In the genomic region with DNA sequence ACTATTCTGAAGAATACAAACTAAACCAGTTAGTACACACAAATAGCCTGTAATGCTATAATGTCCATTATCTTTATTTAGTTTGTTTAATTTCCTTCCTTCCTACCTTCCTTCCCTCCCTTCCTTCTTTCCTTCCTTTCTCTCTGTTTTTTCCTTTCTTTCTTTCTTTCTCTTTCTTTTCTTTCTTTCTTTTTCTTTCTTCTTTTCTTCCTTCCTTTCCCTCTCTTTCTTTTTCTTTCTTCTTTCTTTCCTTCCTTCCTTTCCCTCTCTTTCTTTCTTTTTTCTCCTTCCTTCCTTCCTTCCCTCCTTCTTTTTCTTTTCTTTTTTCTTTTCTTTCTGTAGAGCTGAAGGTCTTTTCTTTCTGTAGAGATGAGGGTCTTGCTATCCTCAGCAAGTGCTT, we compare ENCODE assay signal across 23 cellular contexts.
DNase-seq lines count a peak whose midpoint lies in the region; ATAC-seq, FAIRE-seq and TF ChIP-seq lines count a peak whose summit lies in the region.
"Had no signal": no experiment of that assay in that cellular context is flagged by ENCODE, and none has a peak within 500 bp of the region (broad histone marks: within the 10 kb centered on the region; RNA-seq: fewer than 3 reads in every experiment).

No MANE protein-coding gene starts in this region.

- in situ Hi-C loops in HepG2 (cut with HindIII; ENCODE audit: extremely low pct_ligation_motif_present, low pct_unique_long_range_greater_than_20kb) = no loop called here
- in situ Hi-C loops in K562 (cut with MboI) = no loop called here

- POLR2A ChIA-PET in HepG2 (lab: Yijun Ruan, JAX) = no interaction called here
- POLR2A ChIA-PET in K562 (lab: Yijun Ruan, JAX) = interaction anchor here (0.6 kb wide), 1 partner anchor 891 kb away, joined by 3 read pairs; no protein-coding TSS in a partner anchor

- no peak overlapping the region for H3K9ac ChIP-seq in HepG2 (ENCODE audit: insufficient read depth, low read depth, low read length)
- no peak overlapping the region for H3K9ac ChIP-seq in K562 (ENCODE audit: insufficient read depth in 1 of 2, low read depth in 2 of 2, low read length in 2 of 2)

- no peak overlapping the region for H2AFZ ChIP-seq in HepG2 (ENCODE audit: low read length)
- no peak overlapping the region for H2AFZ ChIP-seq in K562 (ENCODE audit: low read depth, low read length)

- intact Hi-C loops in HepG2 (cut with micrococcal nuclease; ENCODE audit: unreplicated experiment) = no loop called here
- intact Hi-C loops in right lobe of liver (cut with DNase I) = no loop called here
- intact Hi-C loops in K562 (cut with micrococcal nuclease) = no loop called here
- intact Hi-C loops in mucosa of descending colon (cut with DNase I, micrococcal nuclease) = no loop called here

- ATAC-seq in HepG2 (no peak), right lobe of liver (no peak), K562 (no peak), mucosa of descending colon (no peak)
- ATAC-seq in natural killer cell treated with Interleukin-12 subunit alpha and Interleukin-12 subunit beta and Interleukin-15 and Interleukin-18, amount 100 ng/mL, for 72 hours = no peak
- ATAC-seq: A549 had no signal

- FAIRE-seq in HepG2 (lab: Jason Lieb, UNC) (no peak), K562 (lab: Jason Lieb, UNC) (no peak)
- FAIRE-seq: A549, GM19239, H54 had no signal

- no peaks in the 10 kb centered on the region for H3K36me3 Mint-ChIP-seq in osteocyte (ENCODE audit: unreplicated experiment)
- H3K36me3 Mint-ChIP-seq in natural killer cell treated with Interleukin-12 subunit alpha and Interleukin-12 subunit beta and Interleukin-15 and Interleukin-18, amount 100 ng/mL, for 72 hours = no peaks in the 10 kb centered on the region

- TF ChIP-seq POLR2A in HepG2 (IDR thresholded peaks at IDR 0.05; ENCODE audit: insufficient read depth in 1 of 2, low read depth in 2 of 2, low read length in 2 of 2) = no peak
- no peak for TF ChIP-seq POLR2A in right lobe of liver (IDR thresholded peaks at IDR 0.05)
- no peak for TF ChIP-seq POLR2A in K562 (conservative IDR thresholded peaks at IDR 0.05)

- DNase-seq in HepG2 (ENCODE audit: low spot score) (no peak), right lobe of liver (no peak), K562 (ENCODE audit: extremely low read depth in 1 of 4, low spot score in 3 of 4) (no peak), osteocyte (ENCODE audit: extremely low spot score, unreplicated experiment) (no peak), mucosa of descending colon (no peak), NCI-H226 (no peak)
- no peak for DNase-seq in activated CD4-positive, alpha-beta T cell treated with anti-CD3 and anti-CD28 coated beads for 1 hour
- no peak for DNase-seq in natural killer cell treated with Interleukin-12 subunit alpha and Interleukin-12 subunit beta and Interleukin-15 and Interleukin-18, amount 100 ng/mL, for 72 hours (ENCODE audit: low spot score)
- DNase-seq: BE2C, EL, GF-D8, KG1, NCI-H1092 treated with DMSO at 0.1 percent for 48 hours, NCI-H1436 treated with DMSO at 0.1 percent for 48 hours, NCI-H2029, NCI-H2171, NCI-H524 treated with DMSO at 0.1 percent for 48 hours, NCI-H82, Peyer's patch had no signal

- CTCF ChIA-PET in HepG2 (lab: Yijun Ruan, JAX; ENCODE audit: low intra/inter-chr PET ratio, low total read pairs) = no interaction called here
- CTCF ChIA-PET in K562 (lab: Yijun Ruan, JAX; ENCODE audit: low intra/inter-chr PET ratio) = no interaction called here

- TF ChIP-seq RAD21 in HepG2 (CRISPR knock-in tag; IDR thresholded peaks at IDR 0.05) (no peak), K562 (CRISPR knock-in tag; conservative IDR thresholded peaks at IDR 0.05 in 1 of 2, IDR thresholded peaks at IDR 0.05 in 1 of 2) (no peak)

- no peaks in the 10 kb centered on the region for H3K9me3 Mint-ChIP-seq in osteocyte (ENCODE audit: unreplicated experiment)
- H3K9me3 Mint-ChIP-seq in natural killer cell treated with Interleukin-12 subunit alpha and Interleukin-12 subunit beta and Interleukin-15 and Interleukin-18, amount 100 ng/mL, for 72 hours = no peaks in the 10 kb centered on the region

- no peak for TF ChIP-seq EP300 in HepG2 (IDR thresholded peaks at IDR 0.05; ENCODE audit: low read depth in 2 of 2, low read length in 2 of 2)
- TF ChIP-seq EP300 in HepG2 (CRISPR knock-in tag; IDR thresholded peaks at IDR 0.05; ENCODE audit: borderline replicate concordance) = no peak
- no peak for TF ChIP-seq EP300 in K562 (IDR thresholded peaks at IDR 0.05; ENCODE audit: low read length)

- H3K9me3 ChIP-seq in HepG2 (ENCODE audit: low read length) (peaks cover 8% of the 10 kb centered on the region), right lobe of liver (no peaks in the 10 kb centered on the region), K562 (replicated peaks; ENCODE audit: control insufficient read depth, insufficient read depth, low read depth, low read length) (no peaks in the 10 kb centered on the region), mucosa of descending colon (no peaks in the 10 kb centered on the region)
- H3K9me3 ChIP-seq: BE2C, SJSA1 had no signal

- no peaks in the 10 kb centered on the region for H3K36me3 ChIP-seq in HepG2 (replicated peaks in 1 of 2; ENCODE audit: control insufficient read depth in 1 of 2, insufficient read depth in 2 of 2, low read length in 2 of 2)
- H3K36me3 ChIP-seq in right lobe of liver = no peaks in the 10 kb centered on the region
- H3K36me3 ChIP-seq in K562 (ENCODE audit: control insufficient read depth, insufficient read depth, low read length) = no peaks in the 10 kb centered on the region
- H3K36me3 ChIP-seq in mucosa of descending colon (ENCODE audit: low read depth) = no peaks in the 10 kb centered on the region
- H3K36me3 ChIP-seq: BE2C, Peyer's patch, SJSA1 had no signal

- no peaks in the 10 kb centered on the region for H3K27me3 Mint-ChIP-seq in osteocyte (ENCODE audit: unreplicated experiment)
- H3K27me3 Mint-ChIP-seq in natural killer cell treated with Interleukin-12 subunit alpha and Interleukin-12 subunit beta and Interleukin-15 and Interleukin-18, amount 100 ng/mL, for 72 hours = peaks cover 8 to 10% of the 10 kb centered on the region in 2 donors

- H3K4me1 ChIP-seq in HepG2 (ENCODE audit: insufficient read depth, low read length) (peaks cover 35% of the 10 kb centered on the region), right lobe of liver (no peaks in the 10 kb centered on the region), K562 (replicated peaks in 1 of 2; ENCODE audit: control insufficient read depth in 2 of 2, insufficient read depth in 2 of 2, low read length in 2 of 2) (no peaks in the 10 kb centered on the region; a peak in 2 of 5 replicates), mucosa of descending colon (ENCODE audit: low read depth) (no peaks in the 10 kb centered on the region)
- H3K4me1 ChIP-seq: A549, Peyer's patch had no signal

- H3K4me1 Mint-ChIP-seq in osteocyte (ENCODE audit: unreplicated experiment) = peaks cover 98% of the 10 kb centered on the region
- H3K4me1 Mint-ChIP-seq in natural killer cell treated with Interleukin-12 subunit alpha and Interleukin-12 subunit beta and Interleukin-15 and Interleukin-18, amount 100 ng/mL, for 72 hours (ENCODE audit: low read depth in 2 of 2) = no peaks in the 10 kb centered on the region

- BruUV-seq in HepG2 (replicated peaks; lab: Mats Ljungman, UMichigan) (no TSS peak), K562 (replicated peaks; lab: Mats Ljungman, UMichigan) (no TSS peak)

- TF ChIP-seq CTCF in HepG2 (CRISPR knock-in tag; IDR thresholded peaks at IDR 0.05) (no peak), right lobe of liver (IDR thresholded peaks at IDR 0.05) (no peak), K562 (IDR thresholded peaks at IDR 0.05 in 2 of 3, conservative IDR thresholded peaks at IDR 0.05 in 1 of 3; ENCODE audit: insufficient read depth in 2 of 3, low read depth in 1 of 3, low read length in 3 of 3) (no peak), osteocyte (IDR thresholded peaks at IDR 0.05) (no peak), mucosa of descending colon (IDR thresholded peaks at IDR 0.05) (no peak)

- peak overlapping the region; percentile 98 for H3K27ac Mint-ChIP-seq in osteocyte (ENCODE audit: unreplicated experiment)
- no peak overlapping the region for H3K27ac Mint-ChIP-seq in natural killer cell treated with Interleukin-12 subunit alpha and Interleukin-12 subunit beta and Interleukin-15 and Interleukin-18, amount 100 ng/mL, for 72 hours

- H3K4me2 ChIP-seq in HepG2 (ENCODE audit: low read depth, low read length) (no peak overlapping the region), K562 (ENCODE audit: insufficient read depth, low read length) (no peak overlapping the region)
- H3K4me2 ChIP-seq: A549 had no signal

- H3K4me3 Mint-ChIP-seq in osteocyte (ENCODE audit: unreplicated experiment) = no peak overlapping the region
- no peak overlapping the region for H3K4me3 Mint-ChIP-seq in natural killer cell treated with Interleukin-12 subunit alpha and Interleukin-12 subunit beta and Interleukin-15 and Interleukin-18, amount 100 ng/mL, for 72 hours

- H3K79me2 ChIP-seq in HepG2 (ENCODE audit: insufficient read depth, low read length) (no peaks in the 10 kb centered on the region), K562 (ENCODE audit: control insufficient read depth, insufficient read depth, low read length) (no peaks in the 10 kb centered on the region)

- no peak overlapping the region for H3K4me3 ChIP-seq in HepG2 (replicated peaks in 1 of 3; ENCODE audit: insufficient read depth in 1 of 3, low read depth in 2 of 3, low read length in 3 of 3)
- no peak overlapping the region for H3K4me3 ChIP-seq in right lobe of liver
- no peak overlapping the region for H3K4me3 ChIP-seq in K562
- no peak overlapping the region for H3K4me3 ChIP-seq in mucosa of descending colon
- H3K4me3 ChIP-seq: A549, Peyer's patch, SJSA1 had no signal

- H3K27me3 ChIP-seq in HepG2 (ENCODE audit: control insufficient read depth in 1 of 2, insufficient read depth in 2 of 2, low read length in 2 of 2) (peaks cover 1 to 4% of the 10 kb centered on the region in 2 experiments; a peak in 1 of 5 replicates), right lobe of liver (no peaks in the 10 kb centered on the region), K562 (ENCODE audit: control insufficient read depth in 2 of 2, insufficient read depth in 2 of 2, low read length in 2 of 2) (no peaks in the 10 kb centered on the region; a peak in 1 of 5 replicates)
- H3K27me3 ChIP-seq: BE2C, Peyer's patch, SJSA1 had no signal

- H3K9me1 ChIP-seq in K562 (ENCODE audit: control insufficient read depth, insufficient read depth, low read length) = no peaks in the 10 kb centered on the region

- no peak overlapping the region for H3K27ac ChIP-seq in HepG2 (ENCODE audit: extremely low read length, insufficient read depth, low read length)
- H3K27ac ChIP-seq in right lobe of liver = no peak overlapping the region
- no peak overlapping the region for H3K27ac ChIP-seq in K562 (ENCODE audit: extremely low read depth, low read depth, low read length)
- H3K27ac ChIP-seq: A549, Peyer's patch, SJSA1 had no signal

- H4K20me1 ChIP-seq in HepG2 (ENCODE audit: insufficient read depth, low read length) (no peaks in the 10 kb centered on the region), K562 (replicated peaks; ENCODE audit: control insufficient read depth, insufficient read depth, low read length) (no peaks in the 10 kb centered on the region)

TF ChIP-seq in HepG2, 621 proteins besides CTCF, POLR2A, EP300 and RAD21 (continues in another document):
- TF ChIP-seq TMF1 (CRISPR knock-in tag; IDR thresholded peaks at IDR 0.05; ENCODE audit: low read depth) = no peak

TF ChIP-seq in K562, 482 proteins besides CTCF, POLR2A, EP300 and RAD21 (continues in another document):
- TF ChIP-seq ZC3H4 (CRISPR knock-in tag; IDR thresholded peaks at IDR 0.05; ENCODE audit: borderline replicate concordance) = no peak

Comparison
In these comparisons a context has a peak if more than half of its experiments do, and no peak if none do; other contexts are left out.
1. Of the 241 proteins assayed by ChIP-seq in both HepG2 and K562: peak only in HepG2: none; only in K562: ZNF512; in both: none; in neither: 239; mixed calls (peak in some experiments, not most) for 1.